ENCODE assay signal across 8 cellular contexts in genomic region chr5:34838785-34839714, GRCh38. TPM values are rescaled to one million over a fixed set of nuclear protein-coding genes. Genes with fewer than 3 reads are reported as not detected.
DNase-seq lines count a peak whose midpoint lies in the region; ATAC-seq and TF ChIP-seq lines count a peak whose summit lies in the region.

A gene with protein sequence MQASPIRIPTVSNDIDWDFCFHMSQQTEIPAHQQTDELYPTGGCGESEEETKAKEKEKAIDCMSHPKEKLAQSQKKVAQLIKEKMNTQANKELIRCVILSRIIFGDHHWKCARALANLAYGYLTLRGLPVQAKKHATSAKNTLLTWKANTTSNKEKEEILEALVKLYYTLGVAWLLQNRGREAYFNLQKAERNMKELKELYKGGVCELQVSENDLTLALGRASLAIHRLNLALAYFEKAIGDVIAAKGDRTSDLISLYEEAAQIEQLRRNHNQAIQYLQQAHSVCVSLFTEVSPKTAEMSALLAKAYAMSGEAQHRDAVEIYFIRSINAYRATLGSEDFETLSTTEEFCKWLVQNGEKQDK (plus strand): TSS chr5:34839164. CDS start chr5:34840672, 1,508 bp downstream.

- H3K27me3 ChIP-seq in gastrocnemius medialis: peaks cover 0 to 5% (median 0%) of the 10 kb centered on the region in 3 donors

- peaks cover 0 to 2% of the 10 kb centered on the region in 2 donors for H3K4me1 ChIP-seq in gastrocnemius medialis

- peak; percentile 99 for ATAC-seq in HG02798 (IDR thresholded peaks at IDR 0.05; ENCODE audit: poor library complexity, unreplicated experiment)
- peak; percentile 73 to 86 for ATAC-seq in gastrocnemius medialis

- intact Hi-C loops in gastrocnemius medialis (cut with DNase I; ENCODE audit: low total_unique reads): loop anchor here (5.0 kb wide), 1 partner anchor 182 kb away; the partner anchor contains the start of gene RAI14

- H3K9me3 Mint-ChIP-seq in brain: no peaks in the 10 kb centered on the region

- in situ Hi-C loops in GM13977 (cut with MboI; ENCODE audit: low pct_unique_long_range_greater_than_20kb, low sequenced_read_pairs, unreplicated experiment): no loop called here
- in situ Hi-C loops in gastrocnemius medialis (cut with MboI; ENCODE audit: low sequenced_read_pairs in 4 of 4): no loop called here

- peak within 1 kb of the TSS; percentile 87 to 97 (median 93) for H3K27ac Mint-ChIP-seq in brain

- H3K9me3 ChIP-seq in gastrocnemius medialis: no peaks in the 10 kb centered on the region

- DNase-seq in GM13977 (ENCODE audit: low spot score) (peak; percentile 93), NCI-H1436 (lab: John Stamatoyannopoulos, UW) (peak; percentile 95), T1000 (lab: John Stamatoyannopoulos, UW) (peak; percentile 85), gastrocnemius medialis (peak; percentile 40 to 56), GDM1 (lab: John Stamatoyannopoulos, UW) (no peak)

- H3K27me3 Mint-ChIP-seq in brain: peaks cover 6% of the 10 kb centered on the region

- H3K36me3 Mint-ChIP-seq in brain: peaks cover 3% of the 10 kb centered on the region

- peak within 1 kb of the TSS; percentile 93 to 97 (median 97) for H3K4me3 Mint-ChIP-seq in brain

- no peak for TF ChIP-seq POLR2A in gastrocnemius medialis (IDR thresholded peaks at IDR 0.05)

- no peak within 1 kb of the TSS for H3K27ac ChIP-seq in gastrocnemius medialis

- H3K36me3 ChIP-seq in gastrocnemius medialis: no peaks in the 10 kb centered on the region

- H3K4me3 ChIP-seq in iPS-11a (ENCODE audit: low read depth, low read length) (peak within 1 kb of the TSS; percentile 70), gastrocnemius medialis (peak within 1 kb of the TSS; percentile 60 to 71 (median 71))

- peaks cover 28% of the 10 kb centered on the region for H3K4me1 Mint-ChIP-seq in brain

- TF ChIP-seq CTCF in GM13977 (IDR thresholded peaks at IDR 0.05; ENCODE audit: extremely low read depth, insufficient read depth, missing control alignments) (no peak), brain (conservative IDR thresholded peaks at IDR 0.05) (no peak), gastrocnemius medialis (IDR thresholded peaks at IDR 0.05 in 4 of 5, conservative IDR thresholded peaks at IDR 0.05 in 1 of 5) (no peak)

RNA-seq across cellular contexts. Expression of the gene that starts here (rescaled TPM):
- polyA plus RNA-seq in brain (ENCODE audit: insufficient read depth, low read depth, low replicate concordance): 1.3 TPM
- not detected for total RNA-seq in gastrocnemius medialis

Comparison
In these comparisons a context has a peak if more than half of its experiments do, and no peak if none do; other contexts are left out.
1. Peak in DNase-seq, ATAC-seq and H3K4me3 ChIP-seq in gastrocnemius medialis; RNA of the gene not detected or under 1 TPM.